ENCODE assay signal across 2 cellular contexts in the genomic region with DNA sequence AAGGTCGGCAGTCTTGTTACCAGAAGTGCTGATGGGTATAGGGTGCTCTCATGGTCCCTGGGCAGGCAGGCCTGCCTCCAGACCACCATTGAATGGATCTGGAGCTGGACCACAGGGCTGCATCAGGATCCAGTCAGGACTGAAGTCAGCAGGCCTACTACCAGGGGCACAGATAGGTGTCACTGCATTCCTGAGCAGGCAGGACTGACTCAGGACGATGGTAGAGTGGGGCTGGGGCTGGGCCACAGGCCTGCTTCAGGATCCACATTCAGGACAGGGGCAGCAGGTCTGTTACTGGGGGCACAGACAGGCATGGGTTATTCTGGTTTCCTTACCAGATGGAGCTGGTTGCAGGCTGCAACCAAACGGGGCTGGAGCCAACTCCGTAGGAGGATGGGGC.
TF ChIP-seq lines count a peak whose summit lies in the region.

No MANE protein-coding gene starts in this region.

TF ChIP-seq in K562, 482 proteins besides CTCF, POLR2A, EP300 and RAD21:
- TF ChIP-seq, protein P1, sequence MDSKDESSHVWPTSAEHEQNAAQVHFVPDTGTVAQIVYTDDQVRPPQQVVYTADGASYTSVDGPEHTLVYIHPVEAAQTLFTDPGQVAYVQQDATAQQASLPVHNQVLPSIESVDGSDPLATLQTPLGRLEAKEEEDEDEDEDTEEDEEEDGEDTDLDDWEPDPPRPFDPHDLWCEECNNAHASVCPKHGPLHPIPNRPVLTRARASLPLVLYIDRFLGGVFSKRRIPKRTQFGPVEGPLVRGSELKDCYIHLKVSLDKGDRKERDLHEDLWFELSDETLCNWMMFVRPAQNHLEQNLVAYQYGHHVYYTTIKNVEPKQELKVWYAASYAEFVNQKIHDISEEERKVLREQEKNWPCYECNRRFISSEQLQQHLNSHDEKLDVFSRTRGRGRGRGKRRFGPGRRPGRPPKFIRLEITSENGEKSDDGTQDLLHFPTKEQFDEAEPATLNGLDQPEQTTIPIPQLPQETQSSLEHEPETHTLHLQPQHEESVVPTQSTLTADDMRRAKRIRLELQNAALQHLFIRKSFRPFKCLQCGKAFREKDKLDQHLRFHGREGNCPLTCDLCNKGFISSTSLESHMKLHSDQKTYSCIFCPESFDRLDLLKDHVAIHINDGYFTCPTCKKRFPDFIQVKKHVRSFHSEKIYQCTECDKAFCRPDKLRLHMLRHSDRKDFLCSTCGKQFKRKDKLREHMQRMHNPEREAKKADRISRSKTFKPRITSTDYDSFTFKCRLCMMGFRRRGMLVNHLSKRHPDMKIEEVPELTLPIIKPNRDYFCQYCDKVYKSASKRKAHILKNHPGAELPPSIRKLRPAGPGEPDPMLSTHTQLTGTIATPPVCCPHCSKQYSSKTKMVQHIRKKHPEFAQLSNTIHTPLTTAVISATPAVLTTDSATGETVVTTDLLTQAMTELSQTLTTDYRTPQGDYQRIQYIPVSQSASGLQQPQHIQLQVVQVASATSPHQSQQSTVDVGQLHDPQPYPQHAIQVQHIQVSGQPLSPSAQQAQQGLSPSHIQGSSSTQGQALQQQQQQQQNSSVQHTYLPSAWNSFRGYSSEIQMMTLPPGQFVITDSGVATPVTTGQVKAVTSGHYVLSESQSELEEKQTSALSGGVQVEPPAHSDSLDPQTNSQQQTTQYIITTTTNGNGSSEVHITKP (IDR thresholded peaks at IDR 0.05; ENCODE audit: partially characterized antibody) = no peak
- TF ChIP-seq, protein P2, sequence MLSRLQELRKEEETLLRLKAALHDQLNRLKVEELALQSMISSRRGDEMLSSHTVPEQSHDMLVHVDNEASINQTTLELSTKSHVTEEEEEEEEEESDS (CRISPR knock-in tag; IDR thresholded peaks at IDR 0.05) = no peak
- TF ChIP-seq MXI1 (IDR thresholded peaks at IDR 0.05; ENCODE audit: low read depth, low read length) (no peak), ELF1 (tag; IDR thresholded peaks at IDR 0.05) (no peak), SP2 (IDR thresholded peaks at IDR 0.05; ENCODE audit: extremely low read depth, low read depth, low read length, poor library complexity, severe bottlenecking) (no peak), CCAR2 (IDR thresholded peaks at IDR 0.05; ENCODE audit: low read depth, low read length) (no peak), ETV1 (tag; conservative IDR thresholded peaks at IDR 0.05; ENCODE audit: low read depth) (no peak), ZNF707 (CRISPR knock-in tag; conservative IDR thresholded peaks at IDR 0.05) (no peak), MCM5 (IDR thresholded peaks at IDR 0.05; ENCODE audit: low read depth) (no peak), HMG20A (CRISPR knock-in tag; conservative IDR thresholded peaks at IDR 0.05) (no peak), ESRRA (IDR thresholded peaks at IDR 0.05; ENCODE audit: borderline replicate concordance, low read depth) (no peak)
- TF ChIP-seq, protein P3, sequence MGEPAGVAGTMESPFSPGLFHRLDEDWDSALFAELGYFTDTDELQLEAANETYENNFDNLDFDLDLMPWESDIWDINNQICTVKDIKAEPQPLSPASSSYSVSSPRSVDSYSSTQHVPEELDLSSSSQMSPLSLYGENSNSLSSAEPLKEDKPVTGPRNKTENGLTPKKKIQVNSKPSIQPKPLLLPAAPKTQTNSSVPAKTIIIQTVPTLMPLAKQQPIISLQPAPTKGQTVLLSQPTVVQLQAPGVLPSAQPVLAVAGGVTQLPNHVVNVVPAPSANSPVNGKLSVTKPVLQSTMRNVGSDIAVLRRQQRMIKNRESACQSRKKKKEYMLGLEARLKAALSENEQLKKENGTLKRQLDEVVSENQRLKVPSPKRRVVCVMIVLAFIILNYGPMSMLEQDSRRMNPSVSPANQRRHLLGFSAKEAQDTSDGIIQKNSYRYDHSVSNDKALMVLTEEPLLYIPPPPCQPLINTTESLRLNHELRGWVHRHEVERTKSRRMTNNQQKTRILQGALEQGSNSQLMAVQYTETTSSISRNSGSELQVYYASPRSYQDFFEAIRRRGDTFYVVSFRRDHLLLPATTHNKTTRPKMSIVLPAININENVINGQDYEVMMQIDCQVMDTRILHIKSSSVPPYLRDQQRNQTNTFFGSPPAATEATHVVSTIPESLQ (CRISPR knock-in tag; IDR thresholded peaks at IDR 0.05) = no peak

TF ChIP-seq in HepG2, 621 proteins besides CTCF, POLR2A, EP300 and RAD21:
- TF ChIP-seq SYNCRIP (IDR thresholded peaks at IDR 0.05; ENCODE audit: insufficient read depth, low read depth, low read length) (no peak), NFE2L2 (IDR thresholded peaks at IDR 0.05; ENCODE audit: low read length) (no peak), ZNF121 (CRISPR knock-in tag; IDR thresholded peaks at IDR 0.05) (no peak), STAT5B (CRISPR knock-in tag; IDR thresholded peaks at IDR 0.05) (no peak)
- TF ChIP-seq, protein P4, sequence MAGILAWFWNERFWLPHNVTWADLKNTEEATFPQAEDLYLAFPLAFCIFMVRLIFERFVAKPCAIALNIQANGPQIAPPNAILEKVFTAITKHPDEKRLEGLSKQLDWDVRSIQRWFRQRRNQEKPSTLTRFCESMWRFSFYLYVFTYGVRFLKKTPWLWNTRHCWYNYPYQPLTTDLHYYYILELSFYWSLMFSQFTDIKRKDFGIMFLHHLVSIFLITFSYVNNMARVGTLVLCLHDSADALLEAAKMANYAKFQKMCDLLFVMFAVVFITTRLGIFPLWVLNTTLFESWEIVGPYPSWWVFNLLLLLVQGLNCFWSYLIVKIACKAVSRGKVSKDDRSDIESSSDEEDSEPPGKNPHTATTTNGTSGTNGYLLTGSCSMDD (CRISPR knock-in tag; IDR thresholded peaks at IDR 0.05) = no peak
- TF ChIP-seq, protein P5, sequence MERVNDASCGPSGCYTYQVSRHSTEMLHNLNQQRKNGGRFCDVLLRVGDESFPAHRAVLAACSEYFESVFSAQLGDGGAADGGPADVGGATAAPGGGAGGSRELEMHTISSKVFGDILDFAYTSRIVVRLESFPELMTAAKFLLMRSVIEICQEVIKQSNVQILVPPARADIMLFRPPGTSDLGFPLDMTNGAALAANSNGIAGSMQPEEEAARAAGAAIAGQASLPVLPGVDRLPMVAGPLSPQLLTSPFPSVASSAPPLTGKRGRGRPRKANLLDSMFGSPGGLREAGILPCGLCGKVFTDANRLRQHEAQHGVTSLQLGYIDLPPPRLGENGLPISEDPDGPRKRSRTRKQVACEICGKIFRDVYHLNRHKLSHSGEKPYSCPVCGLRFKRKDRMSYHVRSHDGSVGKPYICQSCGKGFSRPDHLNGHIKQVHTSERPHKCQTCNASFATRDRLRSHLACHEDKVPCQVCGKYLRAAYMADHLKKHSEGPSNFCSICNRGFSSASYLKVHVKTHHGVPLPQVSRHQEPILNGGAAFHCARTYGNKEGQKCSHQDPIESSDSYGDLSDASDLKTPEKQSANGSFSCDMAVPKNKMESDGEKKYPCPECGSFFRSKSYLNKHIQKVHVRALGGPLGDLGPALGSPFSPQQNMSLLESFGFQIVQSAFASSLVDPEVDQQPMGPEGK (CRISPR knock-in tag; IDR thresholded peaks at IDR 0.05) = no peak
- TF ChIP-seq, protein P6, sequence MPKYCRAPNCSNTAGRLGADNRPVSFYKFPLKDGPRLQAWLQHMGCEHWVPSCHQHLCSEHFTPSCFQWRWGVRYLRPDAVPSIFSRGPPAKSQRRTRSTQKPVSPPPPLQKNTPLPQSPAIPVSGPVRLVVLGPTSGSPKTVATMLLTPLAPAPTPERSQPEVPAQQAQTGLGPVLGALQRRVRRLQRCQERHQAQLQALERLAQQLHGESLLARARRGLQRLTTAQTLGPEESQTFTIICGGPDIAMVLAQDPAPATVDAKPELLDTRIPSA (CRISPR knock-in tag; IDR thresholded peaks at IDR 0.05; ENCODE audit: borderline replicate concordance) = no peak
- TF ChIP-seq, protein P7, sequence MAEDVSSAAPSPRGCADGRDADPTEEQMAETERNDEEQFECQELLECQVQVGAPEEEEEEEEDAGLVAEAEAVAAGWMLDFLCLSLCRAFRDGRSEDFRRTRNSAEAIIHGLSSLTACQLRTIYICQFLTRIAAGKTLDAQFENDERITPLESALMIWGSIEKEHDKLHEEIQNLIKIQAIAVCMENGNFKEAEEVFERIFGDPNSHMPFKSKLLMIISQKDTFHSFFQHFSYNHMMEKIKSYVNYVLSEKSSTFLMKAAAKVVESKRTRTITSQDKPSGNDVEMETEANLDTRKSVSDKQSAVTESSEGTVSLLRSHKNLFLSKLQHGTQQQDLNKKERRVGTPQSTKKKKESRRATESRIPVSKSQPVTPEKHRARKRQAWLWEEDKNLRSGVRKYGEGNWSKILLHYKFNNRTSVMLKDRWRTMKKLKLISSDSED (CRISPR knock-in tag; IDR thresholded peaks at IDR 0.05) = no peak
